13 cellular contexts compared by ENCODE assay signal in the genomic region with DNA sequence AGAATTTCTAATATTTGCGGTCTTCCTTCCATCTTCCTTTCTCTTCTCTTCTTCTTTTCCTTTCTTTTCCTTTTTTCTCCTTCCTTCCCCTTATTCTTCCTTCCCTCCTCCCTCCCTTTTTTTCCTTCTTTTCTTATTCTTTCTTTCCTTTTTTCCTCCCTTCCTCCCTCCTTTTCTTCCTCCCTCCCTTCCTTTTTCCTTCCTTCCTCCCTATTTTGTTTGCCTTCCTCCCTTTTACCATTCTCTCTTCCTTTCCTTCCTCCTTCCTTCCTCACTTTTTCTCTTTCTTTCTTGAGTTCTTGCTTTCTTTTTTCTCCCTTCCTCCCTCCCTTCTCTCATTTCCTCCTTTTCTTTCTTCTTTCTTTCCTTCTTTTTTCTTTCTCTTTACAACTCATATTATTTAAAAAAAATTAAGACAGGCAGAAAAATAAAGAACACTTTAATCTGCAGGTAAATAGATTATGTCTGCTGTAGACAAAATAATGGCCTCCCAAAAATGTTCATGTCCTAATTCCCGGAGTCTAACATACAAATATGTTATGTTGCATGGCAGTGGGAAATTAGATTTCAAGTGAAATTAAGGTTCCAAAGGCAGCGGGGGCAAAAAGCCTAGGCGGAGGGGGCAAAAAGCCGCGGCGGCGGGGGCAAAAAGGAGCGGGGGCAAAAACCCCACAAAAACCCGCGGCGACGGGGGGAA.
DNase-seq lines count a peak whose midpoint lies in the region; ATAC-seq and TF ChIP-seq lines count a peak whose summit lies in the region.
"Had no signal": no experiment of that assay in that cellular context is flagged by ENCODE, and none has a peak within 500 bp of the region (broad histone marks: within the 10 kb centered on the region; RNA-seq: fewer than 3 reads in every experiment).

No MANE protein-coding gene starts in this region.

- H3K27me3 ChIP-seq in H7 (ENCODE audit: control insufficient read depth, insufficient read depth, low read length) (peaks cover 20% of the 10 kb centered on the region), ascending aorta (no peaks in the 10 kb centered on the region), iPS-18a (ENCODE audit: control insufficient read depth, insufficient read depth, low read length) (peaks cover 25% of the 10 kb centered on the region), gastrocnemius medialis (peaks cover 10 to 17% (median 12%) of the 10 kb centered on the region in 3 donors)

- in situ Hi-C loops in gastrocnemius medialis (cut with MboI; ENCODE audit: low sequenced_read_pairs in 4 of 4), result no loop called here

- no peak for TF ChIP-seq CTCF in ascending aorta (IDR thresholded peaks at IDR 0.05)
- no peak for TF ChIP-seq CTCF in gastrocnemius medialis (IDR thresholded peaks at IDR 0.05 in 4 of 5, conservative IDR thresholded peaks at IDR 0.05 in 1 of 5)

- no peak for ATAC-seq in gastrocnemius medialis
- ATAC-seq in HG03442 (IDR thresholded peaks at IDR 0.05; ENCODE audit: unreplicated experiment), result no peak
- ATAC-seq: activated naive CD4-positive, alpha-beta T cell treated with anti-CD3 and anti-CD28 coated beads, Interleukin-2, amount 50 U/mL, for 72 hours had no signal

- H3K4me3 ChIP-seq in H7 (ENCODE audit: insufficient read depth, low read depth, low read length), result peak overlapping the region; percentile 27; the same call in 1 of the 2 replicates
- peak overlapping the region; percentile 23 to 39 for H3K4me3 ChIP-seq in ascending aorta
- H3K4me3 ChIP-seq in iPS-18a (ENCODE audit: low read length), result peak overlapping the region; percentile 59
- peak overlapping the region; percentile 27 to 56 (median 42) for H3K4me3 ChIP-seq in gastrocnemius medialis

- no peaks in the 10 kb centered on the region for H3K36me3 ChIP-seq in H7 (replicated peaks; ENCODE audit: control insufficient read depth, insufficient read depth, low read length)
- no peaks in the 10 kb centered on the region for H3K36me3 ChIP-seq in ascending aorta
- H3K36me3 ChIP-seq in iPS-18a (ENCODE audit: control insufficient read depth, low read depth, low read length), result no peaks in the 10 kb centered on the region
- H3K36me3 ChIP-seq in gastrocnemius medialis, result no peaks in the 10 kb centered on the region
- H3K36me3 ChIP-seq: spleen had no signal

- H3K9ac ChIP-seq in iPS-18a (ENCODE audit: low read length), result no peak overlapping the region

- no peak for DNase-seq in H7
- DNase-seq in ascending aorta (ENCODE audit: low spot score in 2 of 2), result no peak
- DNase-seq in gastrocnemius medialis, result no peak
- no peak for DNase-seq in T-helper 9 cell
- DNase-seq in COR-L47 (lab: John Stamatoyannopoulos, UW), result no peak
- DNase-seq in HuH-7.5 (ENCODE audit: low spot score), result no peak
- DNase-seq: activated CD4-positive, alpha-beta T cell treated with anti-CD3 and anti-CD28 coated beads, Interleukin-2, amount 50 U/mL, for 4 hours; CD8-positive, alpha-beta memory T cell; NCI-H2081 treated with DMSO at 0.1 percent for 48 hours; spleen had no signal

- H3K27ac ChIP-seq in ascending aorta (no peak overlapping the region), iPS-18a (ENCODE audit: low read length) (no peak overlapping the region), gastrocnemius medialis (no peak overlapping the region)
- H3K27ac ChIP-seq: spleen had no signal

- H3K9me3 ChIP-seq in ascending aorta (no peaks in the 10 kb centered on the region), iPS-18a (ENCODE audit: control insufficient read depth, low read depth, low read length) (no peaks in the 10 kb centered on the region), gastrocnemius medialis (no peaks in the 10 kb centered on the region)

- intact Hi-C loops in ascending aorta (cut with DNase I) (no loop called here), gastrocnemius medialis (cut with DNase I; ENCODE audit: low total_unique reads) (no loop called here)

- TF ChIP-seq POLR2A in gastrocnemius medialis (IDR thresholded peaks at IDR 0.05), result no peak

- no peaks in the 10 kb centered on the region for H3K4me1 ChIP-seq in ascending aorta
- H3K4me1 ChIP-seq in iPS-18a (ENCODE audit: control insufficient read depth, low read depth, low read length), result no peaks in the 10 kb centered on the region
- peaks cover 0 to 5% of the 10 kb centered on the region in 2 donors for H3K4me1 ChIP-seq in gastrocnemius medialis
